Comparison of ENCODE assay signal across 17 cellular contexts in genomic region chr20:38939686-38940085, GRCh38. TPM values are rescaled to one million over a fixed set of nuclear protein-coding genes. Genes with fewer than 3 reads are reported as not detected.
A peak's percentile ranks its signal among the peaks of the same experiment; 100 is the strongest.
DNase-seq lines count a peak whose midpoint lies in the region; ATAC-seq and TF ChIP-seq lines count a peak whose summit lies in the region.
"Had no signal": no experiment of that assay in that cellular context is flagged by ENCODE, and none has a peak within 500 bp of the region (broad histone marks: within the 10 kb centered on the region; RNA-seq: fewer than 3 reads in every experiment).

No MANE protein-coding gene starts in this region.

- H3K4me1 Mint-ChIP-seq in WTC11 (peaks cover 27% of the 10 kb centered on the region), endodermal cell (peaks cover 3% of the 10 kb centered on the region)
- peaks cover 10% of the 10 kb centered on the region for H3K4me1 Mint-ChIP-seq in stimulated activated effector memory CD8-positive, alpha-beta T cell treated with anti-CD3 and anti-CD28 coated beads, Interleukin-12 subunit alpha, Interleukin-12 subunit beta, amount 100 ng/mL, for 72 hours

- no peaks in the 10 kb centered on the region for H3K27me3 ChIP-seq in endodermal cell (ENCODE audit: control insufficient read depth, insufficient read depth, low read length, poor library complexity, severe bottlenecking)
- no peaks in the 10 kb centered on the region for H3K27me3 ChIP-seq in psoas muscle (ENCODE audit: insufficient read depth in 3 of 3, low read length in 2 of 3)
- H3K27me3 ChIP-seq: BE2C had no signal

- POLR2A ChIA-PET in WTC11 (lab: Charles Lee), result no interaction called here

- H3K9me3 ChIP-seq in endodermal cell (ENCODE audit: control insufficient read depth, low read length) (no peaks in the 10 kb centered on the region), psoas muscle (no peaks in the 10 kb centered on the region)
- H3K9me3 ChIP-seq: A549, BE2C had no signal

- peaks cover 69% of the 10 kb centered on the region for H3K36me3 Mint-ChIP-seq in WTC11
- peaks cover 40% of the 10 kb centered on the region for H3K36me3 Mint-ChIP-seq in endodermal cell (ENCODE audit: low read depth)
- peaks cover 41% of the 10 kb centered on the region for H3K36me3 Mint-ChIP-seq in stimulated activated effector memory CD8-positive, alpha-beta T cell treated with anti-CD3 and anti-CD28 coated beads, Interleukin-12 subunit alpha, Interleukin-12 subunit beta, amount 100 ng/mL, for 72 hours

- 88 to 90% methylated on average over 2 of the region's 2 CpGs for WGBS in endodermal cell (ENCODE audit: insufficient coverage in 1 of 2, insufficient read length in 1 of 2), 2 experiments
- WGBS in psoas muscle, 3 donors, result 73 to 83% (median 75%) methylated on average over 2 of the region's 2 CpGs

- H3K36me3 ChIP-seq in endodermal cell (ENCODE audit: control insufficient read depth, insufficient read depth, low read length), result peaks cover 61% of the 10 kb centered on the region
- H3K36me3 ChIP-seq in psoas muscle (ENCODE audit: insufficient read depth in 1 of 2, low read depth in 1 of 2), result no peaks in the 10 kb centered on the region

- H3K4me1 ChIP-seq in endodermal cell (ENCODE audit: control insufficient read depth, insufficient read depth, low read length) (no peaks in the 10 kb centered on the region), psoas muscle (no peaks in the 10 kb centered on the region)
- H3K4me1 ChIP-seq: BE2C had no signal

- H3K9me3 Mint-ChIP-seq in WTC11 (no peaks in the 10 kb centered on the region), endodermal cell (no peaks in the 10 kb centered on the region)
- H3K9me3 Mint-ChIP-seq in stimulated activated effector memory CD8-positive, alpha-beta T cell treated with anti-CD3 and anti-CD28 coated beads, Interleukin-12 subunit alpha, Interleukin-12 subunit beta, amount 100 ng/mL, for 72 hours, result no peaks in the 10 kb centered on the region
- H3K9me3 Mint-ChIP-seq: CD14-positive monocyte; CD8-positive, alpha-beta T cell; GM23338 had no signal

- intact Hi-C loops in psoas muscle (cut with DNase I), result no loop called here

- CTCF ChIA-PET in WTC11 (lab: Charles Lee), result no interaction called here

- no peak overlapping the region for H3K4me3 Mint-ChIP-seq in WTC11
- H3K4me3 Mint-ChIP-seq in endodermal cell, result no peak overlapping the region
- no peak overlapping the region for H3K4me3 Mint-ChIP-seq in stimulated activated effector memory CD8-positive, alpha-beta T cell treated with anti-CD3 and anti-CD28 coated beads, Interleukin-12 subunit alpha, Interleukin-12 subunit beta, amount 100 ng/mL, for 72 hours
- H3K4me3 Mint-ChIP-seq: CD14-positive monocyte; CD8-positive, alpha-beta T cell; GM23338 had no signal

- H3K27me3 Mint-ChIP-seq in WTC11 (ENCODE audit: low read depth), result no peaks in the 10 kb centered on the region; the same call in 1 of the 2 replicates
- H3K27me3 Mint-ChIP-seq in endodermal cell (ENCODE audit: insufficient read depth), result no peaks in the 10 kb centered on the region

- no peak overlapping the region for H3K27ac ChIP-seq in endodermal cell (ENCODE audit: low read depth, low read length)
- H3K27ac ChIP-seq in psoas muscle, result no peak overlapping the region
- H3K27ac ChIP-seq: A549, HL-60 had no signal

- H3K4me3 ChIP-seq in endodermal cell (ENCODE audit: low read length) (no peak overlapping the region), psoas muscle (no peak overlapping the region)
- H3K4me3 ChIP-seq: A549, GM23338 had no signal

- no peak for DNase-seq in WTC11 (ENCODE audit: low spot score)
- DNase-seq in endodermal cell, result peak; percentile 20
- peak; percentile 60 to 82 for DNase-seq in lung microvascular endothelial cell (ENCODE audit: low read depth in 2 of 2)
- DNase-seq in stimulated activated effector memory CD8-positive, alpha-beta T cell treated with anti-CD3 and anti-CD28 coated beads, Interleukin-12 subunit alpha, Interleukin-12 subunit beta, amount 100 ng/mL, for 72 hours (ENCODE audit: low spot score in 2 of 2), result no peak
- no peak for DNase-seq in psoas muscle
- DNase-seq in GM19238 (ENCODE audit: insufficient read length, low spot score), result no peak
- DNase-seq: BE2C; CD8-positive, alpha-beta T cell; COR-L47; GF-D8; H7 had no signal

- ATAC-seq in WTC11 (no peak), GM19455 (IDR thresholded peaks at IDR 0.05; ENCODE audit: unreplicated experiment) (no peak), psoas muscle (no peak), GM18498 (IDR thresholded peaks at IDR 0.05; ENCODE audit: unreplicated experiment) (no peak)
- ATAC-seq in stimulated activated effector memory CD8-positive, alpha-beta T cell treated with anti-CD3 and anti-CD28 coated beads, Interleukin-12 subunit alpha, Interleukin-12 subunit beta, amount 100 ng/mL, for 72 hours, result no peak
- ATAC-seq: A549; CD8-positive, alpha-beta T cell; GM23338 had no signal

- H3K9ac ChIP-seq in endodermal cell (ENCODE audit: extremely low read depth, low read length, poor library complexity, severe bottlenecking), result no peak overlapping the region

- TF ChIP-seq CTCF in WTC11 (IDR thresholded peaks at IDR 0.05) (no peak), endodermal cell (conservative IDR thresholded peaks at IDR 0.05) (no peak), psoas muscle (IDR thresholded peaks at IDR 0.05) (no peak)

- H3K27ac Mint-ChIP-seq in WTC11 (peak overlapping the region; percentile 29; the same call in 1 of the 2 replicates), endodermal cell (peak overlapping the region; percentile 77)
- peak overlapping the region; percentile 2 for H3K27ac Mint-ChIP-seq in stimulated activated effector memory CD8-positive, alpha-beta T cell treated with anti-CD3 and anti-CD28 coated beads, Interleukin-12 subunit alpha, Interleukin-12 subunit beta, amount 100 ng/mL, for 72 hours
- H3K27ac Mint-ChIP-seq: CD8-positive, alpha-beta T cell; GM23338 had no signal

TF ChIP-seq in WTC11, 78 proteins besides CTCF, POLR2A, EP300 and RAD21:
- TF ChIP-seq NR1H2 (CRISPR knock-in tag; IDR thresholded peaks at IDR 0.05) (no peak), JAZF1 (CRISPR knock-in tag; IDR thresholded peaks at IDR 0.05) (no peak), IRF2 (CRISPR knock-in tag; IDR thresholded peaks at IDR 0.05; ENCODE audit: borderline replicate concordance, low read depth) (no peak), ELF4 (CRISPR knock-in tag; IDR thresholded peaks at IDR 0.05; ENCODE audit: low read depth) (no peak)
- TF ChIP-seq, protein P1, sequence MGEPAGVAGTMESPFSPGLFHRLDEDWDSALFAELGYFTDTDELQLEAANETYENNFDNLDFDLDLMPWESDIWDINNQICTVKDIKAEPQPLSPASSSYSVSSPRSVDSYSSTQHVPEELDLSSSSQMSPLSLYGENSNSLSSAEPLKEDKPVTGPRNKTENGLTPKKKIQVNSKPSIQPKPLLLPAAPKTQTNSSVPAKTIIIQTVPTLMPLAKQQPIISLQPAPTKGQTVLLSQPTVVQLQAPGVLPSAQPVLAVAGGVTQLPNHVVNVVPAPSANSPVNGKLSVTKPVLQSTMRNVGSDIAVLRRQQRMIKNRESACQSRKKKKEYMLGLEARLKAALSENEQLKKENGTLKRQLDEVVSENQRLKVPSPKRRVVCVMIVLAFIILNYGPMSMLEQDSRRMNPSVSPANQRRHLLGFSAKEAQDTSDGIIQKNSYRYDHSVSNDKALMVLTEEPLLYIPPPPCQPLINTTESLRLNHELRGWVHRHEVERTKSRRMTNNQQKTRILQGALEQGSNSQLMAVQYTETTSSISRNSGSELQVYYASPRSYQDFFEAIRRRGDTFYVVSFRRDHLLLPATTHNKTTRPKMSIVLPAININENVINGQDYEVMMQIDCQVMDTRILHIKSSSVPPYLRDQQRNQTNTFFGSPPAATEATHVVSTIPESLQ (CRISPR knock-in tag; IDR thresholded peaks at IDR 0.05), result no peak

RNA-seq across cellular contexts. Expression of gene FAM83D, which starts 13.5 kb away (rescaled TPM):
- 57.7 to 66.9 TPM (median 58.3 TPM) in 3 replicates for total RNA-seq in WTC11 (2021)
- total RNA-seq in endodermal cell, result 10 to 100 TPM; 34.8 to 39.9 TPM
- 40.6 TPM for polyA plus RNA-seq in endodermal cell (2013, experiment 1 of 2)
- polyA plus RNA-seq in endodermal cell (2013, experiment 2 of 2), result 37.0 TPM
- 24.2 TPM in 2 replicates for total RNA-seq in lung microvascular endothelial cell
- total RNA-seq in psoas muscle, result under 1 TPM in 2 of 4 donors, not detected in 2; 0.11 to 0.12 TPM
- polyA plus RNA-seq in psoas muscle, result under 1 TPM in 2 of 3 donors, not detected in 1; 0.12 to 0.32 TPM

RNA-seq across cellular contexts. Expression of gene DHX35, which starts 22.5 kb away (rescaled TPM):
- 17.8 to 20.4 TPM (median 18.7 TPM) in 3 replicates for total RNA-seq in WTC11 (2021)
- 10 to 100 TPM; 12.2 to 16.1 TPM for total RNA-seq in endodermal cell
- 18.9 TPM for polyA plus RNA-seq in endodermal cell (2013, experiment 1 of 2)
- 16.1 TPM for polyA plus RNA-seq in endodermal cell (2013, experiment 2 of 2)
- 6.5 and 7.1 TPM in 2 replicates for total RNA-seq in lung microvascular endothelial cell
- total RNA-seq in psoas muscle, result 1 to 10 TPM; 3.4 to 6.8 (median 5.5) TPM
- polyA plus RNA-seq in psoas muscle, result 10 to 100 TPM in 1 of 3 donors, 1 to 10 TPM in 2; 5.8 to 11.9 (median 9.1) TPM

Comparison
In these comparisons a context has a peak if more than half of its experiments do, and no peak if none do; other contexts are left out.
1. DNase-seq: peak in endodermal cell (single experiment) and lung microvascular endothelial cell (2 of 2); none in WTC11 (single experiment), stimulated activated effector memory CD8-positive, alpha-beta T cell treated with anti-CD3 and anti-CD28 coated beads, Interleukin-12 subunit alpha, Interleukin-12 subunit beta, amount 100 ng/mL, for 72 hours (0 of 2), psoas muscle (0 of 2) and GM19238 (single experiment).
2. H3K27ac Mint-ChIP-seq: peak in every context shown above with its lines; median percentile 77 in endodermal cell; 29 in WTC11; 2 in stimulated activated effector memory CD8-positive, alpha-beta T cell treated with anti-CD3 and anti-CD28 coated beads, Interleukin-12 subunit alpha, Interleukin-12 subunit beta, amount 100 ng/mL, for 72 hours.
3. RNA of gene FAM83D, which starts 13.5 kb away (total RNA-seq): 57.7 to 66.9 TPM in WTC11, 34.8 to 39.9 TPM in endodermal cell and 24.2 TPM in lung microvascular endothelial cell; 0.11 to 0.12 TPM in psoas muscle; every median in the first group is over 10 times any median in the second.